Comparison of ENCODE assay signal across 17 cellular contexts in the genomic region with DNA sequence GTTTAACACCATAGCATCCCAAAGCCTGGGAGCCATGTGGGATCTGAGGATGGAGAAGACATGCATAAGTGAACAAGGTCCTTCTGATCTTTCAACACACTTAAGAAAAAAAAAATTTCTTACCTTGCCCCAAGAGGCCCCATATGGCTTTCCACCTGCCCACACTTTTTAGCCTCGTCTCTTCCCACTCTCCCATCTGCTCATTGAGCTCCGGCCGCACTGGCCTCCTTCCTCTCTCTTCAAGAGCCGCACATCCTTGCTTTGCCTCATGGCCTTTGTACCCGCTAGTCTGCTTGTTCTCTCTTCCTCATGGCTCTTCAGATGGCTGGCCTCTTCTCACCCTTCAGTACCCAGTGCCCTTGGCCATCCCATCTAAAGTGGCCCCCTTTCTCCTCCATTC.
"Had no signal": no experiment of that assay in that cellular context is flagged by ENCODE, and none has a peak within 500 bp of the region (broad histone marks: within the 10 kb centered on the region; RNA-seq: fewer than 3 reads in every experiment).

No MANE protein-coding gene starts in this region.

- DNase-seq: activated CD4-positive, alpha-beta T cell treated with anti-CD3 and anti-CD28 coated beads for 4 hours; activated CD8-positive, alpha-beta memory T cell treated with anti-CD3 and anti-CD28 coated beads, Interleukin-2, amount 50 U/mL, for 4 hours; activated CD8-positive, alpha-beta T cell treated with anti-CD3 and anti-CD28 coated beads for 36 hours; activated naive CD4-positive, alpha-beta T cell treated with anti-CD3 and anti-CD28 coated beads, Interleukin-2, amount 50 U/mL, for 16 hours; activated naive CD8-positive, alpha-beta T cell treated with anti-CD3 and anti-CD28 coated beads, Interleukin-2, amount 10 ng/mL, durations not matched to agents 7 days and 5 days; adrenal gland; anterior cingulate cortex; Karpas-422; NCI-H1048; NCI-H1930; NCI-H345; NCI-H510A; SIG-M5; T-cell had no signal

- H3K27ac ChIP-seq: adrenal gland, SK-N-MC had no signal

- H3K4me1 ChIP-seq: adrenal gland had no signal

- H3K9me3 ChIP-seq: adrenal gland had no signal

- ATAC-seq: activated CD4-positive, CD25-positive, alpha-beta regulatory T cell treated with anti-CD3 and anti-CD28 coated beads, Interleukin-2, amount 50 U/mL, for 24 hours; activated CD8-positive, alpha-beta T cell treated with anti-CD3 and anti-CD28 coated beads for 36 hours; K562; T-cell had no signal

- H3K27me3 ChIP-seq: adrenal gland had no signal

- H3K4me3 ChIP-seq: adrenal gland, K562, SK-N-MC had no signal

- H3K36me3 ChIP-seq: adrenal gland had no signal
